In genomic region chr11:121249039-121249663, GRCh38 we compare ENCODE assay signal across 8 cellular contexts. TPM values are rescaled to one million over a fixed set of nuclear protein-coding genes. Genes with fewer than 3 reads are reported as not detected.
DNase-seq lines count a peak whose midpoint lies in the region; ATAC-seq and TF ChIP-seq lines count a peak whose summit lies in the region.

No MANE protein-coding gene starts in this region.

- no peak overlapping the region for H3K4me3 Mint-ChIP-seq in activated T-cell treated with anti-CD3 and anti-CD28 coated beads, Interleukin-2, amount 50 U/mL, for 4 hours
- H3K4me3 Mint-ChIP-seq in naive thymus-derived CD8-positive, alpha-beta T cell: no peak overlapping the region

- no peak for DNase-seq in activated T-cell treated with anti-CD3 and anti-CD28 coated beads, Interleukin-2, amount 50 U/mL, for 4 hours
- DNase-seq in activated T-cell treated with anti-CD3 and anti-CD28 coated beads for 4 hours (no peak), HT1080 (ENCODE audit: low read depth) (peak; percentile 50), RPMI7951 (ENCODE audit: low read depth) (peak; percentile 54), erythroblast (lab: John Stamatoyannopoulos, UW) (peak; percentile 13 to 33), activated gamma-delta T cell (lab: John Stamatoyannopoulos, UW) (no peak)
- DNase-seq in naive thymus-derived CD8-positive, alpha-beta T cell: peak in 3 of 10 donors; percentile 50 to 52 (median 52)

- peak; percentile 67 to 70 for ATAC-seq in activated T-cell treated with anti-CD3 and anti-CD28 coated beads, Interleukin-2, amount 50 U/mL, for 4 hours
- ATAC-seq in naive thymus-derived CD8-positive, alpha-beta T cell: peak; percentile 63 to 84
- ATAC-seq in GM18861 (IDR thresholded peaks at IDR 0.05; ENCODE audit: unreplicated experiment): no peak

- no peak for TF ChIP-seq POLR2A in erythroblast (IDR thresholded peaks at IDR 0.05; ENCODE audit: low read length)

- H3K9me3 Mint-ChIP-seq in activated T-cell treated with anti-CD3 and anti-CD28 coated beads, Interleukin-2, amount 50 U/mL, for 4 hours: peaks cover 2% of the 10 kb centered on the region
- H3K9me3 Mint-ChIP-seq in naive thymus-derived CD8-positive, alpha-beta T cell: peaks cover 0 to 3% (median 0%) of the 10 kb centered on the region in 9 donors

- POLR2A ChIA-PET in naive thymus-derived CD8-positive, alpha-beta T cell (lab: Charles Lee): no interaction called here

- H3K27ac Mint-ChIP-seq in naive thymus-derived CD8-positive, alpha-beta T cell: no peak overlapping the region

- peaks cover 4% of the 10 kb centered on the region for H3K4me1 Mint-ChIP-seq in activated T-cell treated with anti-CD3 and anti-CD28 coated beads, Interleukin-2, amount 50 U/mL, for 4 hours (ENCODE audit: low read depth)
- H3K4me1 Mint-ChIP-seq in naive thymus-derived CD8-positive, alpha-beta T cell: peaks cover 0 to 6% (median 1%) of the 10 kb centered on the region in 4 donors

- no peaks in the 10 kb centered on the region for H3K36me3 Mint-ChIP-seq in activated T-cell treated with anti-CD3 and anti-CD28 coated beads, Interleukin-2, amount 50 U/mL, for 4 hours (ENCODE audit: insufficient read depth)
- H3K36me3 Mint-ChIP-seq in naive thymus-derived CD8-positive, alpha-beta T cell: no peaks in the 10 kb centered on the region

- H3K27me3 Mint-ChIP-seq in activated T-cell treated with anti-CD3 and anti-CD28 coated beads, Interleukin-2, amount 50 U/mL, for 4 hours (ENCODE audit: low read depth): peaks cover 4% of the 10 kb centered on the region
- peaks cover 0 to 8% (median 1%) of the 10 kb centered on the region in 5 donors for H3K27me3 Mint-ChIP-seq in naive thymus-derived CD8-positive, alpha-beta T cell

RNA-seq across cellular contexts. Expression of gene SC5D, which starts 43.4 kb away (rescaled TPM):
- 10 to 100 TPM; 15.7 to 16.5 (median 16.4) TPM for total RNA-seq in activated T-cell treated with anti-CD3 and anti-CD28 coated beads, Interleukin-2, amount 50 U/mL, for 4 hours
- total RNA-seq in HT1080 (2014; rRNA removed; shearing (Covaris generic)): 20.0 and 26.6 TPM in 2 replicates
- 20.2 and 23.1 TPM in 2 replicates for polyA plus RNA-seq in HT1080 (2015; cell fraction: cytosol; rRNA removed)
- 28.8 and 31.1 TPM in 2 replicates for polyA plus RNA-seq in HT1080 (2015; cell fraction: nucleus; rRNA removed)
- 25.8 and 36.3 TPM in 2 replicates for total RNA-seq in RPMI7951 (2014; rRNA removed; shearing (Covaris generic))
- 10 to 100 TPM; 30.4 to 34.8 TPM for total RNA-seq in naive thymus-derived CD8-positive, alpha-beta T cell
- polyA plus RNA-seq in naive thymus-derived CD8-positive, alpha-beta T cell: 10 to 100 TPM in 2 of 3 donors, 1 to 10 TPM in 1; 8.7 to 12.7 (median 10.7) TPM

Comparison
In these comparisons a context has a peak if more than half of its experiments do, and no peak if none do; other contexts are left out.
1. DNase-seq: peak in HT1080 (single experiment), RPMI7951 (single experiment) and erythroblast (2 of 2); none in activated T-cell treated with anti-CD3 and anti-CD28 coated beads, Interleukin-2, amount 50 U/mL, for 4 hours (single experiment), activated T-cell treated with anti-CD3 and anti-CD28 coated beads for 4 hours (single experiment) and activated gamma-delta T cell (single experiment).